22 cellular contexts compared by ENCODE assay signal in the genomic region with DNA sequence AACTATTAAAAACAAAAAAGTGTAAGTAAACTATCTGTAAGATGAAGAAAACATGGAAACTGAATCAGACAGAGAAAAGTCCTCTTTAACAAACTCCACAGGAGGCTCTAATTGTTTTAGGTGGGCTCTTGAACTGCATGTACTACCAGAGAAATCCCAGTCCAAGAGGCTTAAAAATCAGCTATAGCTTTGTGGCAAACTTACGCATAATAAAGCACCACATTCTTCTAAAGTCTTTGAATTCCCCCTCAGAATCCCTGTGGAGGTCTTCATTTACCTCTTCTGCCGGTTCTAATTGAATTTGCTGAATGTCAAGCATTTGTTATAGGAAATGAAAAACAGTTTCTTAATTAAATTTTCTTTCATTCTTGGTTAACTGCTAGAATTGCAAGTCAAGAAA. TPM values are rescaled to one million over a fixed set of nuclear protein-coding genes. Genes with fewer than 3 reads are reported as not detected.
A peak's percentile ranks its signal among the peaks of the same experiment; 100 is the strongest.
DNase-seq lines count a peak whose midpoint lies in the region; ATAC-seq and TF ChIP-seq lines count a peak whose summit lies in the region.
"Had no signal": no experiment of that assay in that cellular context is flagged by ENCODE, and none has a peak within 500 bp of the region (broad histone marks: within the 10 kb centered on the region; RNA-seq: fewer than 3 reads in every experiment).

No MANE protein-coding gene starts in this region.

- H3K27me3 ChIP-seq in HUES48 (ENCODE audit: control insufficient read depth, insufficient read depth, low read length): no peaks in the 10 kb centered on the region
- H3K27me3 ChIP-seq in SK-N-SH (ENCODE audit: insufficient read depth): no peaks in the 10 kb centered on the region
- no peaks in the 10 kb centered on the region for H3K27me3 ChIP-seq in parathyroid adenoma (ENCODE audit: control insufficient read depth, insufficient read depth, low read length)
- H3K27me3 ChIP-seq: heart left ventricle, sigmoid colon had no signal

- H3K9me3 ChIP-seq in HUES48 (ENCODE audit: control insufficient read depth, insufficient read depth, low read length) (no peaks in the 10 kb centered on the region), SK-N-SH (no peaks in the 10 kb centered on the region), parathyroid adenoma (ENCODE audit: control insufficient read depth, low read length) (no peaks in the 10 kb centered on the region)
- H3K9me3 ChIP-seq: heart left ventricle, sigmoid colon, thoracic aorta had no signal

- POLR2A ChIA-PET in SK-N-SH (lab: Yijun Ruan, JAX): no interaction called here

- TF ChIP-seq EP300 in SK-N-SH (IDR thresholded peaks at IDR 0.05; ENCODE audit: borderline replicate concordance in 1 of 2, low read depth in 1 of 2, low read length in 1 of 2): no peak

- peaks cover 67% of the 10 kb centered on the region for H3K4me1 ChIP-seq in HUES48 (ENCODE audit: control insufficient read depth, insufficient read depth, low read length)
- peaks cover 8 to 11% of the 10 kb centered on the region in 2 experiments; a peak in 3 of 4 replicates for H3K4me1 ChIP-seq in SK-N-SH (ENCODE audit: control insufficient read depth in 1 of 2, insufficient read depth in 2 of 2, low read depth in 1 of 2, low read length in 1 of 2)
- peaks cover 38% of the 10 kb centered on the region for H3K4me1 ChIP-seq in parathyroid adenoma

- H3K9me2 ChIP-seq in SK-N-SH: no peaks in the 10 kb centered on the region

- 0 out of 2 replicates have a peak overlapping the region, but pooled peaks have one; percentile 13 for H3K4me2 ChIP-seq in SK-N-SH
- H3K4me2 ChIP-seq in parathyroid adenoma (ENCODE audit: low read length): no peak overlapping the region

- TF ChIP-seq RAD21 in SK-N-SH (IDR thresholded peaks at IDR 0.05; ENCODE audit: low read length): no peak

- DNase-seq in SK-N-SH (no peak), iPS DF 4.7 (ENCODE audit: extremely low read depth, low spot score) (peak; percentile 44), DMS53 (lab: John Stamatoyannopoulos, UW) (no peak), NCI-H1436 treated with DMSO at 0.1 percent for 48 hours (lab: John Stamatoyannopoulos, UW) (no peak)
- DNase-seq: activated CD4-positive, alpha-beta T cell treated with anti-CD3 and anti-CD28 coated beads, Interleukin-2, amount 50 U/mL, for 1 hour; activated CD8-positive, alpha-beta memory T cell treated with anti-CD3 and anti-CD28 coated beads, Interleukin-2, amount 50 U/mL, for 4 hours; activated naive CD8-positive, alpha-beta T cell treated with anti-CD3 and anti-CD28 coated beads, Interleukin-2, amount 50 U/mL, for 24 hours; CD4-positive, alpha-beta T cell; cortex of kidney; heart left ventricle; mammary epithelial cell; naive thymus-derived CD8-positive, alpha-beta T cell; NCI-H1417 treated with DMSO at 0.1 percent for 48 hours; NCI-H2171; NCI-H526; sigmoid colon; stimulated activated naive B cell treated with anti-CD40 and anti-IgM and Interleukin-4, amounts not matched to agents 10 μg/mL and 1 μg/mL and 100 μg/mL, for 72 hours had no signal

- no peak overlapping the region for H2AFZ ChIP-seq in SK-N-SH (ENCODE audit: low read depth)
- H2AFZ ChIP-seq in parathyroid adenoma: peak overlapping the region; percentile 51

- H4K20me1 ChIP-seq in SK-N-SH (ENCODE audit: insufficient read depth): no peaks in the 10 kb centered on the region

- peaks cover 2% of the 10 kb centered on the region for H3F3A ChIP-seq in SK-N-SH (replicated peaks; ENCODE audit: insufficient read depth)

- ATAC-seq in GM21717 (IDR thresholded peaks at IDR 0.05; ENCODE audit: unreplicated experiment) (no peak), HG02840 (IDR thresholded peaks at IDR 0.05; ENCODE audit: low FRiP score, unreplicated experiment) (no peak)
- ATAC-seq: activated naive CD8-positive, alpha-beta T cell treated with anti-CD3 and anti-CD28 coated beads, Interleukin-2, amount 50 U/mL, for 24 hours; heart left ventricle; naive thymus-derived CD8-positive, alpha-beta T cell; stimulated activated naive B cell treated with anti-CD40 and anti-IgM and Interleukin-4, amounts not matched to agents 10 μg/mL and 1 μg/mL and 100 μg/mL, for 72 hours had no signal

- H3K9ac ChIP-seq in HUES48 (ENCODE audit: low read depth, low read length) (0 out of 2 replicates have a peak overlapping the region, but pooled peaks have one; percentile 3), SK-N-SH (no peak overlapping the region), parathyroid adenoma (no peak overlapping the region)

- CTCF ChIA-PET in SK-N-SH (lab: Yijun Ruan, JAX): no interaction called here

- TF ChIP-seq CTCF in SK-N-SH (IDR thresholded peaks at IDR 0.05): no peak
- no peak for TF ChIP-seq CTCF in parathyroid adenoma (IDR thresholded peaks at IDR 0.05)

- no peak overlapping the region; the same call in 1 of the 2 replicates for H3K4me3 ChIP-seq in HUES48 (ENCODE audit: low read depth, low read length)
- no peak overlapping the region for H3K4me3 ChIP-seq in SK-N-SH (ENCODE audit: low read depth in 2 of 2, low read length in 1 of 2)
- no peak overlapping the region for H3K4me3 ChIP-seq in parathyroid adenoma (ENCODE audit: low read depth, low read length)
- H3K4me3 ChIP-seq: heart left ventricle, sigmoid colon, thoracic aorta had no signal

- 58% methylated on average over 2 of the region's 2 CpGs for WGBS in SK-N-SH (ENCODE audit: low lambda C conversion rate)

- H3K27ac ChIP-seq in HUES48 (ENCODE audit: low read depth, low read length): peak overlapping the region; percentile 97
- H3K27ac ChIP-seq in SK-N-SH (ENCODE audit: low read depth in 2 of 2, low read length in 1 of 2): no peak overlapping the region; a peak in 2 of 4 replicates
- peak overlapping the region; percentile 54 for H3K27ac ChIP-seq in parathyroid adenoma
- H3K27ac ChIP-seq: heart left ventricle, sigmoid colon, thoracic aorta had no signal

- H3K79me2 ChIP-seq in SK-N-SH (ENCODE audit: insufficient read depth): peaks cover 12% of the 10 kb centered on the region; the same call in 1 of the 2 replicates
- H3K79me2 ChIP-seq in parathyroid adenoma: peaks cover 44% of the 10 kb centered on the region

- H3K36me3 ChIP-seq in HUES48 (ENCODE audit: control insufficient read depth, insufficient read depth, low read length) (no peaks in the 10 kb centered on the region), SK-N-SH (replicated peaks in 1 of 2; ENCODE audit: control insufficient read depth in 1 of 2, insufficient read depth in 2 of 2, low read length in 1 of 2) (no peaks in the 10 kb centered on the region), parathyroid adenoma (ENCODE audit: control insufficient read depth, insufficient read depth, low read length) (no peaks in the 10 kb centered on the region)
- H3K36me3 ChIP-seq: heart left ventricle, sigmoid colon, thoracic aorta had no signal

TF ChIP-seq in SK-N-SH, 30 proteins besides CTCF, POLR2A, EP300 and RAD21:
- TF ChIP-seq ELF1 (IDR thresholded peaks at IDR 0.05): no peak
- no peak for TF ChIP-seq RCOR1 (IDR thresholded peaks at IDR 0.05; ENCODE audit: low read length)
- TF ChIP-seq NFIC (IDR thresholded peaks at IDR 0.05; ENCODE audit: borderline replicate concordance): no peak
- no peak for TF ChIP-seq RFX5 (IDR thresholded peaks at IDR 0.05; ENCODE audit: low read length)
- TF ChIP-seq, protein P1, sequence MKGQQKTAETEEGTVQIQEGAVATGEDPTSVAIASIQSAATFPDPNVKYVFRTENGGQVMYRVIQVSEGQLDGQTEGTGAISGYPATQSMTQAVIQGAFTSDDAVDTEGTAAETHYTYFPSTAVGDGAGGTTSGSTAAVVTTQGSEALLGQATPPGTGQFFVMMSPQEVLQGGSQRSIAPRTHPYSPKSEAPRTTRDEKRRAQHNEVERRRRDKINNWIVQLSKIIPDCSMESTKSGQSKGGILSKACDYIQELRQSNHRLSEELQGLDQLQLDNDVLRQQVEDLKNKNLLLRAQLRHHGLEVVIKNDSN (IDR thresholded peaks at IDR 0.05; ENCODE audit: borderline replicate concordance, low read depth): no peak
- no peak for TF ChIP-seq JUND (IDR thresholded peaks at IDR 0.05)
- no peak for TF ChIP-seq EZH2phosphoT487 (IDR thresholded peaks at IDR 0.05; ENCODE audit: borderline replicate concordance, low read depth)
- no peak for TF ChIP-seq POLR2AphosphoS5 (IDR thresholded peaks at IDR 0.05; ENCODE audit: low read depth, low read length)
- TF ChIP-seq TAF1 (IDR thresholded peaks at IDR 0.05; ENCODE audit: borderline replicate concordance, low read depth, low read length): no peak

RNA-seq across cellular contexts. Expression of a gene that starts 40.8 kb away (rescaled TPM):
- 31.6 and 46.9 TPM in 2 replicates for polyA plus RNA-seq in SK-N-SH (2012; rRNA removed)
- 45.3 and 56.3 TPM in 2 replicates for polyA plus RNA-seq in SK-N-SH (2012; cell fraction: cytosol; rRNA removed)
- 13.8 and 27.9 TPM in 2 replicates for polyA plus RNA-seq in SK-N-SH (2012; cell fraction: nucleus; rRNA removed)

Comparison
In these comparisons a context has a peak if more than half of its experiments do, and no peak if none do; other contexts are left out.
1. H3K27ac ChIP-seq: peak in HUES48 (single experiment) and parathyroid adenoma (single experiment); none in SK-N-SH (0 of 2).